Comparison of ENCODE assay signal across 8 cellular contexts in genomic region chr1:36576118-36576517, GRCh38.
DNase-seq lines count a peak whose midpoint lies in the region; ATAC-seq and TF ChIP-seq lines count a peak whose summit lies in the region.

No MANE protein-coding gene starts in this region.

- no peaks in the 10 kb centered on the region for H3K9me3 ChIP-seq in thoracic aorta

- H3K9me3 Mint-ChIP-seq in activated CD4-positive, alpha-beta memory T cell treated with anti-CD3 and anti-CD28 coated beads, Interleukin-2, amount 10 ng/mL, durations not matched to agents 7 days and 5 days: no peaks in the 10 kb centered on the region
- no peaks in the 10 kb centered on the region for H3K9me3 Mint-ChIP-seq in nephron

- peak; percentile 83 for DNase-seq in AG08396 (ENCODE audit: low spot score)
- peak; percentile 84 for DNase-seq in GM13977 (ENCODE audit: low spot score)
- DNase-seq in NCI-H446 treated with DMSO at 0.1 percent for 48 hours (lab: John Stamatoyannopoulos, UW): peak; percentile 40
- peak; percentile 54 for DNase-seq in activated CD4-positive, alpha-beta memory T cell treated with anti-CD3 and anti-CD28 coated beads, Interleukin-2, amount 10 ng/mL, durations not matched to agents 7 days and 5 days
- no peak for DNase-seq in epithelial cell of proximal tubule (ENCODE audit: low read depth)
- no peak for DNase-seq in thoracic aorta (ENCODE audit: low spot score)

- H3K4me3 ChIP-seq in epithelial cell of proximal tubule (ENCODE audit: low read depth, low read length): no peak overlapping the region
- no peak overlapping the region for H3K4me3 ChIP-seq in thoracic aorta

- H3K4me3 Mint-ChIP-seq in activated CD4-positive, alpha-beta memory T cell treated with anti-CD3 and anti-CD28 coated beads, Interleukin-2, amount 10 ng/mL, durations not matched to agents 7 days and 5 days: no peak overlapping the region
- H3K4me3 Mint-ChIP-seq in nephron: no peak overlapping the region

- POLR2A ChIA-PET in activated CD4-positive, alpha-beta memory T cell treated with anti-CD3 and anti-CD28 coated beads, Interleukin-2, amount 10 ng/mL, durations not matched to agents 7 days and 5 days (lab: Charles Lee): no interaction called here

- ATAC-seq in thoracic aorta (ENCODE audit: insufficient number of reproducible peaks, low FRiP score, low read depth): no peak
- ATAC-seq in HG02981 (IDR thresholded peaks at IDR 0.05; ENCODE audit: unreplicated experiment): no peak

- H3K27ac ChIP-seq in thoracic aorta: no peak overlapping the region

- no peaks in the 10 kb centered on the region for H3K4me1 ChIP-seq in thoracic aorta (ENCODE audit: control insufficient read depth in 1 of 2, low read depth in 2 of 2)

- H3K27me3 Mint-ChIP-seq in activated CD4-positive, alpha-beta memory T cell treated with anti-CD3 and anti-CD28 coated beads, Interleukin-2, amount 10 ng/mL, durations not matched to agents 7 days and 5 days: peaks cover 25% of the 10 kb centered on the region
- H3K27me3 Mint-ChIP-seq in nephron (ENCODE audit: low read depth): peaks cover 60% of the 10 kb centered on the region

- in situ Hi-C loops in GM13977 (cut with MboI; ENCODE audit: low pct_unique_long_range_greater_than_20kb, low sequenced_read_pairs, unreplicated experiment): no loop called here

- H3K36me3 ChIP-seq in thoracic aorta: no peaks in the 10 kb centered on the region

- no peaks in the 10 kb centered on the region for H3K27me3 ChIP-seq in thoracic aorta (replicated peaks; ENCODE audit: insufficient read depth)

- peak; percentile 87 for TF ChIP-seq CTCF in GM13977 (IDR thresholded peaks at IDR 0.05; ENCODE audit: extremely low read depth, insufficient read depth, missing control alignments)
- peak; percentile 86 for TF ChIP-seq CTCF in epithelial cell of proximal tubule (conservative IDR thresholded peaks at IDR 0.05; ENCODE audit: low read depth, low read length)
- peak; percentile 76 to 89 (median 85) for TF ChIP-seq CTCF in nephron (IDR thresholded peaks at IDR 0.05; ENCODE audit: unreplicated experiment in 3 of 3)
- TF ChIP-seq CTCF in thoracic aorta (IDR thresholded peaks at IDR 0.05): peak; percentile 57

- CTCF ChIA-PET in activated CD4-positive, alpha-beta memory T cell treated with anti-CD3 and anti-CD28 coated beads, Interleukin-2, amount 10 ng/mL, durations not matched to agents 7 days and 5 days (lab: Charles Lee): interaction anchor here (0.6 to 1.6 kb wide), 18 partner anchors 11 to 601 kb away, joined by 3 to 7 read pairs (median 3); no protein-coding TSS in a partner anchor

- H3K4me1 Mint-ChIP-seq in activated CD4-positive, alpha-beta memory T cell treated with anti-CD3 and anti-CD28 coated beads, Interleukin-2, amount 10 ng/mL, durations not matched to agents 7 days and 5 days: no peaks in the 10 kb centered on the region
- H3K4me1 Mint-ChIP-seq in nephron: no peaks in the 10 kb centered on the region

- no peak overlapping the region for H3K27ac Mint-ChIP-seq in activated CD4-positive, alpha-beta memory T cell treated with anti-CD3 and anti-CD28 coated beads, Interleukin-2, amount 10 ng/mL, durations not matched to agents 7 days and 5 days
- no peak overlapping the region for H3K27ac Mint-ChIP-seq in nephron

- H3K36me3 Mint-ChIP-seq in activated CD4-positive, alpha-beta memory T cell treated with anti-CD3 and anti-CD28 coated beads, Interleukin-2, amount 10 ng/mL, durations not matched to agents 7 days and 5 days (ENCODE audit: low read depth): no peaks in the 10 kb centered on the region
- H3K36me3 Mint-ChIP-seq in nephron (ENCODE audit: low read depth): no peaks in the 10 kb centered on the region

Comparison
In these comparisons a context has a peak if more than half of its experiments do, and no peak if none do; other contexts are left out.
1. DNase-seq: peak in AG08396 (single experiment), GM13977 (single experiment), NCI-H446 treated with DMSO at 0.1 percent for 48 hours (single experiment) and activated CD4-positive, alpha-beta memory T cell treated with anti-CD3 and anti-CD28 coated beads, Interleukin-2, amount 10 ng/mL, durations not matched to agents 7 days and 5 days (single experiment); none in epithelial cell of proximal tubule (single experiment) and thoracic aorta (single experiment).
2. Peak in every context shown above with its lines, with median percentiles within 50 percentile points of each other: CTCF ChIP-seq.